8 cellular contexts compared by ENCODE assay signal in the genomic region with DNA sequence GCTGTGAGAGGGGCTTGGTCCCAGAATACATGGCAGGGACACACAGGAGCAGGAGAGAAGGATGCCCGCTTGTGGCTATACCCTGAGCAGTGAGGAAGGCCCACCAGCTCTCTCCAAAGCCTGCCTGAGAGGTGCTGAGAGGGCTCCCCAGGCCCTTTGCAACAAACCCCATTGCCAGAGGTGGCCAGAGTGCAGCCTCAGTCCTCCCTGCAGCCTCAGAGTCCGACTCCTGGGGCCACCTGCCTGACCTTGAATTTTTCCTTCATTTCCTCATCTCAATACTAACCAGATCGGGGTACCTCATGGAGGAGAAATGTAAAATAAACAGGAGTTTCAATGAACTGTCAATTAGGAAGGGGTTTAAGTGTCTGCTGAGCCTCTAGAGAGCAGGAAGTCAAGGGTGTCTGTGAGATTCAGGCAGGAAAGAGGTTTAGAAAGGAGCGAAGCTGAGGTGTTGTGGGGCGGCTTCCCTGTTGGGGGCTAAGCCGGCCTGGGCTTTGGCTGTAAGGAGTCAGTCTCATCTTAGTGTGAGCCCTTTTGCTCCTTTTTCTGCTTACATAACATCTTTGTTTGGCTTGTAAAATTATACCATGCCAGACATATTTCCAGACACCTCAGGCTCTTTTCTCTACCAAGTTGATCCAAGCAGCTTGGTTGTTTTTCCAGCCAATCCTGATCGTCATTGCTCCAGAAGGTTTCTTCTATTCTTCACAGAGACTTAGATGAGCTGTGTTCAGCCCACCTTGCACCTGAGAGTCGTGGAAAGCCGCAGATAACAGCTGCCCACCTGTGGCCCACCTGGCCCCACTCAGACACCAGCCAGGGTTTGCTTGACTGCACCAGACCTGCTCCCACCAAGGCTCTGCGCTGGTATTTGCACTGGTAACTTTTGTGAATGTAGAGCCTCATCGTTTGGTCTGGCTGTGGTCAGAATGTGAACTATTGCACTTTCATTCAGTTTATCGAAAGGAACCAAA. TPM values are rescaled to one million over a fixed set of nuclear protein-coding genes. Genes with fewer than 3 reads are reported as not detected.
A peak's percentile ranks its signal among the peaks of the same experiment; 100 is the strongest.
DNase-seq lines count a peak whose midpoint lies in the region; ATAC-seq and TF ChIP-seq lines count a peak whose summit lies in the region.

No MANE protein-coding gene starts in this region.

- peak overlapping the region; percentile 76 for H3K4me3 Mint-ChIP-seq in T-helper 2 cell treated with Interferon-gamma antibody and Interleukin-4, amounts not matched to agents 5 μg/mL and 100 μg/mL, for 36 hours
- H3K4me3 Mint-ChIP-seq in HFFc6: no peak overlapping the region

- H3K9me3 ChIP-seq in spleen: no peaks in the 10 kb centered on the region

- H3K4me3 ChIP-seq in spleen: peak overlapping the region in 1 of 8 donors; percentile 38

- no peak for TF ChIP-seq POLR2A in spleen (IDR thresholded peaks at IDR 0.05)

- H3K4me1 Mint-ChIP-seq in T-helper 2 cell treated with Interferon-gamma antibody and Interleukin-4, amounts not matched to agents 5 μg/mL and 100 μg/mL, for 36 hours (ENCODE audit: low read depth): peaks cover 73% of the 10 kb centered on the region
- peaks cover 9% of the 10 kb centered on the region; the same call in 1 of the 2 replicates for H3K4me1 Mint-ChIP-seq in HFFc6 (ENCODE audit: low read depth)

- DNase-seq in activated CD4-positive, alpha-beta T cell treated with anti-CD3 and anti-CD28 coated beads, Interleukin-2, amount 50 U/mL, for 1 hour: peak; percentile 37
- no peak for DNase-seq in activated CD4-positive, alpha-beta T cell treated with anti-CD3 and anti-CD28 coated beads, Interleukin-2, amount 50 U/mL, for 4 hours
- DNase-seq in T-helper 2 cell treated with Interferon-gamma antibody and Interleukin-4, amounts not matched to agents 5 μg/mL and 100 μg/mL, for 36 hours (ENCODE audit: low spot score): no peak
- no peak for DNase-seq in spleen
- no peak for DNase-seq in HFFc6
- no peak for DNase-seq in cortex of kidney (lab: John Stamatoyannopoulos, UW)
- DNase-seq in NCI-H187 treated with DMSO at 0.1 percent for 48 hours (lab: John Stamatoyannopoulos, UW): no peak

- WGBS in spleen, 5 donors: 41 to 51% (median 47%) methylated on average over 12 of the region's 12 CpGs

- H3K9me3 Mint-ChIP-seq in T-helper 2 cell treated with Interferon-gamma antibody and Interleukin-4, amounts not matched to agents 5 μg/mL and 100 μg/mL, for 36 hours: no peaks in the 10 kb centered on the region
- H3K9me3 Mint-ChIP-seq in HFFc6: no peaks in the 10 kb centered on the region

- H3K27me3 Mint-ChIP-seq in T-helper 2 cell treated with Interferon-gamma antibody and Interleukin-4, amounts not matched to agents 5 μg/mL and 100 μg/mL, for 36 hours (ENCODE audit: low read depth): no peaks in the 10 kb centered on the region
- H3K27me3 Mint-ChIP-seq in HFFc6 (ENCODE audit: insufficient read depth): no peaks in the 10 kb centered on the region; the same call in 1 of the 2 replicates

- no peaks in the 10 kb centered on the region for H3K36me3 ChIP-seq in spleen

- H3K36me3 Mint-ChIP-seq in T-helper 2 cell treated with Interferon-gamma antibody and Interleukin-4, amounts not matched to agents 5 μg/mL and 100 μg/mL, for 36 hours (ENCODE audit: low read depth): peaks cover 13% of the 10 kb centered on the region
- peaks cover 5% of the 10 kb centered on the region; the same call in 1 of the 2 replicates for H3K36me3 Mint-ChIP-seq in HFFc6 (ENCODE audit: low read depth)

- H3K27ac ChIP-seq in spleen: peak overlapping the region; percentile 22 to 84 (median 68)

- H3K4me1 ChIP-seq in spleen: peaks cover 48 to 100% (median 83%) of the 10 kb centered on the region in 6 donors

- peak overlapping the region; percentile 91 for H3K27ac Mint-ChIP-seq in T-helper 2 cell treated with Interferon-gamma antibody and Interleukin-4, amounts not matched to agents 5 μg/mL and 100 μg/mL, for 36 hours
- no peak overlapping the region for H3K27ac Mint-ChIP-seq in HFFc6

- intact Hi-C loops in spleen (cut with DNase I; ENCODE audit: low total_unique reads): no loop called here

- no peak for TF ChIP-seq CTCF in spleen (IDR thresholded peaks at IDR 0.05 in 8 of 11, conservative IDR thresholded peaks at IDR 0.05 in 3 of 11)
- no peak for TF ChIP-seq CTCF in HFFc6 (IDR thresholded peaks at IDR 0.05)

- peak; percentile 76 for ATAC-seq in HG02943 (IDR thresholded peaks at IDR 0.05; ENCODE audit: low read depth, unreplicated experiment)

- no peaks in the 10 kb centered on the region for H3K27me3 ChIP-seq in spleen (replicated peaks in 1 of 7)

RNA-seq across cellular contexts. Expression of gene CMTM7, which starts 36.7 kb away (rescaled TPM):
- total RNA-seq in spleen: 10 to 100 TPM; 42.4 to 92.0 (median 48.6) TPM
- 10 to 100 TPM; 27.6 to 38.3 (median 32.8) TPM for polyA plus RNA-seq in spleen
- total RNA-seq in HFFc6 (2021; fragmentation: NEBNext Ultra II Directional; extraction: Animal tissue kit (Norgen Biotek cat#: 25700)): 10 to 100 TPM; 10.1 to 17.7 (median 15.7) TPM
